In the genomic region with DNA sequence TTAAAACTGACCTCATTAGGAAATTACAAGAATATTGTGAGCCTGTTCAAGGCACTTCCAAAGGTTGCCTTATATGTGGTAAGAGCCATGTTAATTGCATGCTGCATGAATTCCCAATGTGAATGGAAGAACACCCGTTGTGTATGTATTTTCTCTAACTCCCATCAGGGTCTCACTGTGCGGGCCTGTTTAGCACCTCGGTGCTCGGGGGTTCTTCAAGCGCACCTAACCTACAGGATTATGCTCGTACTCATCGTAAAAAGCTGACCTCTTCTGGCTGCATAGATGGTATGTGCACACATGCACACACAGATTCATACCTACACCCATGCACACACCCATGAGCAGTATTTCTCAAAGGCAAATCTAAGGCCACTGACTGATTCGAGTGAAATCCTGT, we compare ENCODE assay signal across 26 cellular contexts.
"Had no signal": no experiment of that assay in that cellular context is flagged by ENCODE, and none has a peak within 500 bp of the region (broad histone marks: within the 10 kb centered on the region; RNA-seq: fewer than 3 reads in every experiment).

No MANE protein-coding gene starts in this region.

- H3K9me3 ChIP-seq: colonic mucosa, esophagus muscularis mucosa, esophagus squamous epithelium, gastrocnemius medialis, gastroesophageal sphincter, heart left ventricle, heart right ventricle had no signal

- H3K4me2 ChIP-seq: hepatocyte had no signal

- ATAC-seq: effector memory CD8-positive, alpha-beta T cell; esophagus mucosa; foreskin keratinocyte; gastrocnemius medialis; gastroesophageal sphincter; heart left ventricle; heart right ventricle had no signal

- H3K27ac ChIP-seq: colonic mucosa, dorsolateral prefrontal cortex, epithelial cell of prostate, esophagus muscularis mucosa, esophagus squamous epithelium, foreskin keratinocyte, gastrocnemius medialis, gastroesophageal sphincter, heart left ventricle, heart right ventricle, hepatocyte had no signal

- H3K4me1 ChIP-seq: colonic mucosa, esophagus muscularis mucosa, esophagus squamous epithelium, foreskin keratinocyte, gastrocnemius medialis, gastroesophageal sphincter, heart left ventricle, heart right ventricle had no signal

- H2AFZ ChIP-seq: hepatocyte had no signal

- DNase-seq: colonic mucosa; cortex of kidney; dermis blood vessel endothelial cell; dorsolateral prefrontal cortex; effector CD4-positive, alpha-beta T cell; effector CD8-positive, alpha-beta T cell; effector memory CD4-positive, alpha-beta T cell; effector memory CD8-positive, alpha-beta T cell; endodermal cell; erythroblast; esophagus squamous epithelium; foreskin fibroblast; foreskin keratinocyte; foreskin melanocyte; gastrocnemius medialis; glutamatergic neuron; head of caudate nucleus; heart left ventricle; heart right ventricle had no signal

- H3K4me1 Mint-ChIP-seq: endodermal cell had no signal

- FAIRE-seq: endothelial cell of umbilical vein had no signal

- H3K4me3 ChIP-seq: colonic mucosa, dorsolateral prefrontal cortex, esophagus muscularis mucosa, esophagus squamous epithelium, gastrocnemius medialis, gastroesophageal sphincter, heart left ventricle, heart right ventricle, hepatocyte had no signal

- H3K4me3 Mint-ChIP-seq: dendritic cell treated with granulocyte-macrophage colony-stimulating factor and Interleukin-4, amounts not matched to agents 40 ng/mL and 50 ng/mL, for 4 days; effector memory CD8-positive, alpha-beta T cell; endodermal cell had no signal

- H3K9me3 Mint-ChIP-seq: dendritic cell treated with granulocyte-macrophage colony-stimulating factor and Interleukin-4, amounts not matched to agents 40 ng/mL and 50 ng/mL, for 4 days; effector memory CD8-positive, alpha-beta T cell; endodermal cell had no signal

- H3K27me3 ChIP-seq: colonic mucosa, dorsolateral prefrontal cortex, esophagus muscularis mucosa, esophagus squamous epithelium, foreskin keratinocyte, gastrocnemius medialis, gastroesophageal sphincter, heart left ventricle, heart right ventricle, hepatocyte had no signal

- H3K27ac Mint-ChIP-seq: dendritic cell treated with granulocyte-macrophage colony-stimulating factor and Interleukin-4, amounts not matched to agents 40 ng/mL and 50 ng/mL, for 4 days; effector memory CD8-positive, alpha-beta T cell; endodermal cell had no signal

- H3K27me3 Mint-ChIP-seq: dendritic cell treated with granulocyte-macrophage colony-stimulating factor and Interleukin-4, amounts not matched to agents 40 ng/mL and 50 ng/mL, for 4 days; effector memory CD8-positive, alpha-beta T cell had no signal

- H3K36me3 ChIP-seq: colonic mucosa had no signal

- H3K79me2 ChIP-seq: hepatocyte had no signal
